In genomic region chr6:7108964-7109836, GRCh38 we compare ENCODE assay signal across 8 cellular contexts. TPM values are rescaled to one million over a fixed set of nuclear protein-coding genes. Genes with fewer than 3 reads are reported as not detected.
DNase-seq lines count a peak whose midpoint lies in the region; ATAC-seq and TF ChIP-seq lines count a peak whose summit lies in the region.

No MANE protein-coding gene starts in this region.

- H3K36me3 ChIP-seq in NT2/D1 (ENCODE audit: insufficient read depth, insufficient read length, low read length): no peaks in the 10 kb centered on the region

- no peak for DNase-seq in AG04449 (ENCODE audit: low read depth, low spot score)
- no peak for DNase-seq in NT2/D1 (ENCODE audit: low read depth, low spot score)
- DNase-seq in activated T-cell treated with anti-CD3 and anti-CD28 coated beads, Interleukin-2, amount 50 U/mL, for 48 hours: peak; percentile 51 to 55
- DNase-seq in fibroblast of gingiva (ENCODE audit: low read depth): peak; percentile 70
- DNase-seq in naive thymus-derived CD8-positive, alpha-beta T cell: peak; percentile 15 to 68 (median 33)
- peak; percentile 73 for DNase-seq in type B pancreatic cell (ENCODE audit: extremely low spot score, unreplicated experiment)

- H3K9ac ChIP-seq in NT2/D1 (ENCODE audit: insufficient read length, low read depth): peak overlapping the region; percentile 85

- peak; percentile 7 for ATAC-seq in GM21723 (IDR thresholded peaks at IDR 0.05; ENCODE audit: unreplicated experiment)
- ATAC-seq in naive thymus-derived CD8-positive, alpha-beta T cell: peak; percentile 2 to 8
- ATAC-seq in HG03196 (IDR thresholded peaks at IDR 0.05; ENCODE audit: unreplicated experiment): no peak

- POLR2A ChIA-PET in AG04449 (lab: Yijun Ruan, JAX): interaction anchor here (0.7 to 0.8 kb wide), 2 partner anchors 28 to 152 kb away, joined by 3 read pairs; no protein-coding TSS in a partner anchor
- POLR2A ChIA-PET in naive thymus-derived CD8-positive, alpha-beta T cell (lab: Charles Lee): interaction anchor here (0.9 to 14.0 kb wide), 16 partner anchors 8 to 87 kb away, joined by 3 to 139 read pairs (median 6); no protein-coding TSS in a partner anchor

- no peak for TF ChIP-seq CTCF in AG04449 (IDR thresholded peaks at IDR 0.05; ENCODE audit: insufficient read depth, low read length, missing control alignments)
- peak; percentile 45 for TF ChIP-seq CTCF in type B pancreatic cell (conservative IDR thresholded peaks at IDR 0.05)

- CTCF ChIA-PET in AG04449 (lab: Yijun Ruan, JAX): interaction anchor here (1.0 to 3.5 kb wide), 4 partner anchors 13 to 350 kb away, joined by 3 to 16 read pairs (median 5); no protein-coding TSS in a partner anchor

- H3K9me3 ChIP-seq in NT2/D1 (ENCODE audit: insufficient read depth, low read length): no peaks in the 10 kb centered on the region

- H3K4me3 ChIP-seq in AG04449 (ENCODE audit: low read depth, low read length) (peak overlapping the region; percentile 86), NT2/D1 (ENCODE audit: insufficient read length, low read depth) (peak overlapping the region; percentile 78)

- H3K27ac Mint-ChIP-seq in naive thymus-derived CD8-positive, alpha-beta T cell: peak overlapping the region; percentile 77 to 98 (median 94)
- H3K27ac Mint-ChIP-seq in type B pancreatic cell: peak overlapping the region; percentile 94

- H3K27me3 ChIP-seq in NT2/D1 (ENCODE audit: insufficient read depth, insufficient read length): no peaks in the 10 kb centered on the region

- H3K9me3 Mint-ChIP-seq in naive thymus-derived CD8-positive, alpha-beta T cell: no peaks in the 10 kb centered on the region
- H3K9me3 Mint-ChIP-seq in type B pancreatic cell: no peaks in the 10 kb centered on the region

- peaks cover 40 to 55% (median 50%) of the 10 kb centered on the region in 4 donors for H3K4me1 Mint-ChIP-seq in naive thymus-derived CD8-positive, alpha-beta T cell
- peaks cover 39% of the 10 kb centered on the region for H3K4me1 Mint-ChIP-seq in type B pancreatic cell (ENCODE audit: unreplicated experiment)

- H3K36me3 Mint-ChIP-seq in naive thymus-derived CD8-positive, alpha-beta T cell: no peaks in the 10 kb centered on the region
- H3K36me3 Mint-ChIP-seq in type B pancreatic cell: peaks cover 3% of the 10 kb centered on the region

- H3K27me3 Mint-ChIP-seq in naive thymus-derived CD8-positive, alpha-beta T cell: no peaks in the 10 kb centered on the region
- no peaks in the 10 kb centered on the region for H3K27me3 Mint-ChIP-seq in type B pancreatic cell

- peak overlapping the region; percentile 84 to 95 (median 91) for H3K4me3 Mint-ChIP-seq in naive thymus-derived CD8-positive, alpha-beta T cell
- peak overlapping the region; percentile 95 for H3K4me3 Mint-ChIP-seq in type B pancreatic cell

- H3K4me1 ChIP-seq in NT2/D1 (ENCODE audit: insufficient read depth, insufficient read length): no peaks in the 10 kb centered on the region

RNA-seq across cellular contexts. Expression of gene RREB1, which starts 1.4 kb away (rescaled TPM):
- total RNA-seq in naive thymus-derived CD8-positive, alpha-beta T cell: 10 to 100 TPM; 47.1 to 53.0 TPM
- 1 to 10 TPM; 2.5 to 5.8 (median 5.0) TPM for polyA plus RNA-seq in naive thymus-derived CD8-positive, alpha-beta T cell
- total RNA-seq in type B pancreatic cell (ENCODE audit: low replicate concordance): 43.9 and 67.0 TPM in 2 replicates

Comparison
In these comparisons a context has a peak if more than half of its experiments do, and no peak if none do; other contexts are left out.
1. DNase-seq: peak in activated T-cell treated with anti-CD3 and anti-CD28 coated beads, Interleukin-2, amount 50 U/mL, for 48 hours (2 of 2), fibroblast of gingiva (single experiment), naive thymus-derived CD8-positive, alpha-beta T cell (10 of 10) and type B pancreatic cell (single experiment); none in AG04449 (single experiment) and NT2/D1 (single experiment).